ENCODE assay signal across 18 cellular contexts in genomic region chr21:33816148-33816547, GRCh38.
"Had no signal": no experiment of that assay in that cellular context is flagged by ENCODE, and none has a peak within 500 bp of the region (broad histone marks: within the 10 kb centered on the region; RNA-seq: fewer than 3 reads in every experiment).

No MANE protein-coding gene starts in this region.

- DNase-seq: effector CD4-positive, alpha-beta T cell; heart left ventricle; hippocampal formation; left colon; left ventricle myocardium superior; natural killer cell; nucleus accumbens; pancreas; right cardiac atrium; small intestine; stimulated activated CD4-positive, alpha-beta T cell treated with anti-CD3 and anti-CD28 coated beads, Interleukin-12 subunit alpha, Interleukin-12 subunit beta, amount 100 ng/mL, for 4 hours; stimulated activated naive CD4-positive, alpha-beta T cell; stomach; trophoblast cell had no signal

- H3K27me3 ChIP-seq: heart left ventricle, pancreas, stomach had no signal

- H3K4me3 ChIP-seq: coronary artery, heart left ventricle, pancreas, stomach had no signal

- H3K9me3 ChIP-seq: heart left ventricle, pancreas, stomach had no signal

- H3K27ac Mint-ChIP-seq: mesothelial cell of epicardium, natural killer cell had no signal

- H3K27me3 Mint-ChIP-seq: progenitor cell of endocrine pancreas had no signal

- H3K9me3 Mint-ChIP-seq: mesothelial cell of epicardium, natural killer cell, neural crest cell had no signal

- H3K4me3 Mint-ChIP-seq: mesothelial cell of epicardium, natural killer cell had no signal

- H3K27ac ChIP-seq: pancreas, stomach had no signal

- H3K36me3 Mint-ChIP-seq: natural killer cell had no signal

- H3K4me1 Mint-ChIP-seq: natural killer cell had no signal

- H3K4me1 ChIP-seq: pancreas had no signal
